18 cellular contexts compared by ENCODE assay signal in genomic region chr2:28645553-28645952, GRCh38.
"Had no signal": no experiment of that assay in that cellular context is flagged by ENCODE, and none has a peak within 500 bp of the region (broad histone marks: within the 10 kb centered on the region; RNA-seq: fewer than 3 reads in every experiment).

No MANE protein-coding gene starts in this region.

- H3K27ac ChIP-seq: cardiac muscle cell, dorsolateral prefrontal cortex, neutrophil, parathyroid adenoma had no signal

- H3K27me3 ChIP-seq: adrenal gland, cardiac muscle cell, dorsolateral prefrontal cortex, neutrophil had no signal

- ATAC-seq: activated CD4-positive, alpha-beta T cell treated with anti-CD3 and anti-CD28 coated beads for 36 hours; activated naive CD4-positive, alpha-beta T cell treated with anti-CD3 and anti-CD28 coated beads, Interleukin-2, amount 50 U/mL, for 72 hours; naive thymus-derived CD8-positive, alpha-beta T cell had no signal

- DNase-seq: activated CD4-positive, alpha-beta T cell treated with anti-CD3 and anti-CD28 coated beads for 36 hours; activated CD4-positive, alpha-beta T cell treated with anti-CD3 and anti-CD28 coated beads, Interleukin-2, amount 50 U/mL, for 48 hours; activated gamma-delta T cell treated with Interleukin-2 at 50 U/mL for 16 hours; adrenal gland; dorsolateral prefrontal cortex; foreskin melanocyte; mesendoderm; naive thymus-derived CD8-positive, alpha-beta T cell; retina; SK-N-SH; stimulated activated CD4-positive, alpha-beta T cell treated with anti-CD3 and anti-CD28 coated beads, Interleukin-12 subunit alpha, Interleukin-12 subunit beta, amount 100 ng/mL, for 4 hours; stimulated activated CD4-positive, alpha-beta T cell treated with anti-CD3 and anti-CD28 coated beads, Interleukin-1b, Interleukin-23, amount 100 ng/mL, for 48 hours; stimulated activated CD8-positive, alpha-beta memory T cell treated with anti-CD3 and anti-CD28 coated beads, Interleukin-4, amount 100 ng/mL, for 48 hours; stimulated activated naive CD4-positive, alpha-beta T cell had no signal

- H3K9me3 ChIP-seq: adrenal gland, neutrophil, SK-N-SH had no signal

- H3K4me1 ChIP-seq: parathyroid adenoma had no signal

- H3K4me3 ChIP-seq: adrenal gland, cardiac muscle cell, dorsolateral prefrontal cortex had no signal

- H3K36me3 ChIP-seq: adrenal gland, cardiac muscle cell had no signal
